ENCODE assay signal across 18 cellular contexts in genomic region chr1:55272994-55273393, GRCh38.
"Had no signal": no experiment of that assay in that cellular context is flagged by ENCODE, and none has a peak within 500 bp of the region (broad histone marks: within the 10 kb centered on the region; RNA-seq: fewer than 3 reads in every experiment).

No MANE protein-coding gene starts in this region.

- H3K36me3 ChIP-seq: colonic mucosa, gastroesophageal sphincter, neutrophil, pancreas, sigmoid colon, tibial artery had no signal

- H3K27me3 ChIP-seq: colonic mucosa, gastroesophageal sphincter, neutrophil, pancreas, sigmoid colon, tibial artery had no signal

- H3K36me3 Mint-ChIP-seq: brain; stimulated activated naive B cell treated with anti-CD40 and anti-IgM and Interleukin-4, amounts not matched to agents 10 μg/mL and 1 μg/mL and 100 μg/mL, for 72 hours had no signal

- H3K4me1 ChIP-seq: colonic mucosa, pancreas had no signal

- H3K27ac ChIP-seq: colonic mucosa, gastroesophageal sphincter, neutrophil, pancreas, sigmoid colon, tibial artery had no signal

- DNase-seq: activated B cell treated with CpG ODN at 0.5 μM for 24 hours; activated CD4-positive, alpha-beta memory T cell treated with anti-CD3 and anti-CD28 coated beads, Interleukin-2, amount 10 ng/mL, durations not matched to agents 7 days and 5 days; activated CD4-positive, alpha-beta T cell treated with anti-CD3 and anti-CD28 coated beads for 4 hours; activated CD8-positive, alpha-beta memory T cell treated with anti-CD3 and anti-CD28 coated beads, Interleukin-2, amount 50 U/mL, for 48 hours; activated naive CD4-positive, alpha-beta T cell treated with Interleukin-2 at 50 U/mL for 16 hours; anterior cingulate cortex; colonic mucosa; mesenchymal stem cell; naive thymus-derived CD4-positive, alpha-beta T cell; pancreas; sigmoid colon; stimulated activated CD4-positive, alpha-beta T cell treated with anti-CD3 and anti-CD28 coated beads, Interleukin-4, amount 100 ng/mL, for 24 hours; stimulated activated naive B cell treated with anti-CD40 and anti-IgM and Interleukin-4, amounts not matched to agents 10 μg/mL and 1 μg/mL and 100 μg/mL, for 72 hours; tibial artery had no signal

- ATAC-seq: gastroesophageal sphincter; naive thymus-derived CD4-positive, alpha-beta T cell; pancreas; stimulated activated naive B cell treated with anti-CD40 and anti-IgM and Interleukin-4, amounts not matched to agents 10 μg/mL and 1 μg/mL and 100 μg/mL, for 72 hours had no signal

- H3K27me3 Mint-ChIP-seq: activated B cell treated with CpG ODN at 0.5 μM for 24 hours; central memory CD8-positive, alpha-beta T cell; stimulated activated naive B cell treated with anti-CD40 and anti-IgM and Interleukin-4, amounts not matched to agents 10 μg/mL and 1 μg/mL and 100 μg/mL, for 72 hours had no signal

- H3K9me3 ChIP-seq: colonic mucosa, neutrophil, pancreas had no signal

- H3K27ac Mint-ChIP-seq: activated B cell treated with CpG ODN at 0.5 μM for 24 hours; activated CD4-positive, alpha-beta memory T cell treated with anti-CD3 and anti-CD28 coated beads, Interleukin-2, amount 10 ng/mL, durations not matched to agents 7 days and 5 days; brain; stimulated activated naive B cell treated with anti-CD40 and anti-IgM and Interleukin-4, amounts not matched to agents 10 μg/mL and 1 μg/mL and 100 μg/mL, for 72 hours had no signal

- H3K9me3 Mint-ChIP-seq: activated CD4-positive, alpha-beta memory T cell treated with anti-CD3 and anti-CD28 coated beads, Interleukin-2, amount 10 ng/mL, durations not matched to agents 7 days and 5 days; central memory CD8-positive, alpha-beta T cell; stimulated activated naive B cell treated with anti-CD40 and anti-IgM and Interleukin-4, amounts not matched to agents 10 μg/mL and 1 μg/mL and 100 μg/mL, for 72 hours had no signal

- H3K4me3 ChIP-seq: colonic mucosa, gastroesophageal sphincter, pancreas, sigmoid colon, tibial artery had no signal

- H3K4me3 Mint-ChIP-seq: activated B cell treated with CpG ODN at 0.5 μM for 24 hours; activated CD4-positive, alpha-beta memory T cell treated with anti-CD3 and anti-CD28 coated beads, Interleukin-2, amount 10 ng/mL, durations not matched to agents 7 days and 5 days; brain; central memory CD8-positive, alpha-beta T cell; naive thymus-derived CD4-positive, alpha-beta T cell; stimulated activated naive B cell treated with anti-CD40 and anti-IgM and Interleukin-4, amounts not matched to agents 10 μg/mL and 1 μg/mL and 100 μg/mL, for 72 hours had no signal
